ENCODE assay signal across 8 cellular contexts in genomic region chr20:62900052-62900691, GRCh38. TPM values are rescaled to one million over a fixed set of nuclear protein-coding genes. Genes with fewer than 3 reads are reported as not detected.
DNase-seq lines count a peak whose midpoint lies in the region; ATAC-seq, FAIRE-seq and TF ChIP-seq lines count a peak whose summit lies in the region.

No MANE protein-coding gene starts in this region.

- H3K27ac ChIP-seq in MM.1S (ENCODE audit: low read length) (peak overlapping the region; percentile 54; the same call in 1 of the 2 replicates), pancreas (peak overlapping the region; percentile 41 to 73 (median 64)), transverse colon (peak overlapping the region; percentile 58 to 77 (median 74))

- H2AFZ ChIP-seq in MM.1S (ENCODE audit: low read length): no peak overlapping the region

- H3K9me2 ChIP-seq in MM.1S (replicated peaks; ENCODE audit: insufficient read depth, low read length): no peaks in the 10 kb centered on the region

- peak overlapping the region; percentile 84 for H3K27ac Mint-ChIP-seq in activated naive CD4-positive, alpha-beta T cell treated with anti-CD3 and anti-CD28 coated beads, Interleukin-2, amount 50 U/mL, for 24 hours
- H3K27ac Mint-ChIP-seq in glutamatergic neuron (ENCODE audit: unreplicated experiment): no peak overlapping the region

- 2 to 4% methylated on average over 11 of the region's 11 CpGs for WGBS in pancreas, 2 donors
- WGBS in transverse colon (ENCODE audit: low coverage in 1 of 2), 2 donors: 5% methylated on average over 11 of the region's 11 CpGs; no CpG with 5 or more reads in 1 of the 2 donors

- H3K4me1 ChIP-seq in MM.1S (ENCODE audit: low read length) (peaks cover 10% of the 10 kb centered on the region), pancreas (peaks cover 0 to 8% (median 4%) of the 10 kb centered on the region in 3 donors), transverse colon (peaks cover 18 to 32% (median 22%) of the 10 kb centered on the region in 4 donors)

- TF ChIP-seq CTCF in MM.1S (IDR thresholded peaks at IDR 0.05; ENCODE audit: low read length): peak; percentile 64
- TF ChIP-seq CTCF in glutamatergic neuron (IDR thresholded peaks at IDR 0.05; ENCODE audit: partially characterized antibody, unreplicated experiment): peak; percentile 89
- TF ChIP-seq CTCF in pancreas (IDR thresholded peaks at IDR 0.05): peak; percentile 77 to 89 (median 86)
- TF ChIP-seq CTCF in transverse colon (IDR thresholded peaks at IDR 0.05): peak; percentile 86 to 96 (median 91)

- no peaks in the 10 kb centered on the region for H3K9me3 Mint-ChIP-seq in activated naive CD4-positive, alpha-beta T cell treated with anti-CD3 and anti-CD28 coated beads, Interleukin-2, amount 50 U/mL, for 24 hours
- peaks cover 18% of the 10 kb centered on the region for H3K9me3 Mint-ChIP-seq in glutamatergic neuron (ENCODE audit: unreplicated experiment)

- H3K27me3 ChIP-seq in MM.1S (replicated peaks; ENCODE audit: insufficient read depth, low read length): no peaks in the 10 kb centered on the region
- H3K27me3 ChIP-seq in pancreas: no peaks in the 10 kb centered on the region
- H3K27me3 ChIP-seq in transverse colon: no peaks in the 10 kb centered on the region

- in situ Hi-C loops in transverse colon (cut with MboI; ENCODE audit: low pct_ligation_motif_present in 1 of 4, low pct_unique_long_range_greater_than_20kb in 1 of 4, low sequenced_read_pairs in 3 of 4): no loop called here

- no peak overlapping the region for H3K4me3 ChIP-seq in MM.1S (ENCODE audit: low read length)
- H3K4me3 ChIP-seq in pancreas: no peak overlapping the region
- no peak overlapping the region for H3K4me3 ChIP-seq in transverse colon

- ATAC-seq in GM21825 (IDR thresholded peaks at IDR 0.05; ENCODE audit: unreplicated experiment) (peak; percentile 69), pancreas (peak; percentile 84 to 94 (median 91))

- peaks cover 17% of the 10 kb centered on the region; the same call in 1 of the 2 replicates for H3F3A ChIP-seq in MM.1S (ENCODE audit: insufficient read depth, low read length)

- 0 out of 2 replicates have a peak, but pooled peaks cover 4% of the 10 kb centered on the region for H3K79me2 ChIP-seq in MM.1S (ENCODE audit: low read length)

- intact Hi-C loops in pancreas (cut with DNase I) (no loop called here), transverse colon (cut with DNase I; ENCODE audit: low total_unique reads) (no loop called here)

- peaks cover 10% of the 10 kb centered on the region for H3K36me3 Mint-ChIP-seq in activated naive CD4-positive, alpha-beta T cell treated with anti-CD3 and anti-CD28 coated beads, Interleukin-2, amount 50 U/mL, for 24 hours
- H3K36me3 Mint-ChIP-seq in glutamatergic neuron (ENCODE audit: unreplicated experiment): peaks cover 5% of the 10 kb centered on the region

- no peak for FAIRE-seq in pancreas (lab: Jason Lieb, UNC)

- DNase-seq in DMS53 treated with DMSO at 0.1 percent for 48 hours (lab: John Stamatoyannopoulos, UW; ENCODE audit: unreplicated experiment) (peak; percentile 64), MM.1S (peak; percentile 29), SKM-1 (lab: John Stamatoyannopoulos, UW; ENCODE audit: unreplicated experiment) (peak; percentile 37), glutamatergic neuron (peak; percentile 86), pancreas (peak in 5 of 6 donors; percentile 57 to 82 (median 78)), transverse colon (peak; percentile 81)

- 0 out of 2 replicates have a peak, but pooled peaks cover 10% of the 10 kb centered on the region for H3K36me3 ChIP-seq in MM.1S (replicated peaks; ENCODE audit: insufficient read depth, low read length)
- H3K36me3 ChIP-seq in pancreas: peaks cover 6 to 33% (median 26%) of the 10 kb centered on the region in 3 donors
- H3K36me3 ChIP-seq in transverse colon: peaks cover 0 to 30% (median 8%) of the 10 kb centered on the region in 4 donors

- H4K20me1 ChIP-seq in MM.1S (ENCODE audit: insufficient read depth, low read length): no peaks in the 10 kb centered on the region

- H3K9me3 ChIP-seq in MM.1S (replicated peaks; ENCODE audit: insufficient read depth, low read length) (no peaks in the 10 kb centered on the region), pancreas (no peaks in the 10 kb centered on the region), transverse colon (no peaks in the 10 kb centered on the region)

- H3K9ac ChIP-seq in MM.1S (ENCODE audit: low read length): peak overlapping the region; percentile 19; the same call in 1 of the 2 replicates

- H3K4me3 Mint-ChIP-seq in activated naive CD4-positive, alpha-beta T cell treated with anti-CD3 and anti-CD28 coated beads, Interleukin-2, amount 50 U/mL, for 24 hours: no peak overlapping the region
- no peak overlapping the region for H3K4me3 Mint-ChIP-seq in glutamatergic neuron (ENCODE audit: unreplicated experiment)

- no peak for TF ChIP-seq POLR2A in transverse colon (IDR thresholded peaks at IDR 0.05)

- H3K27me3 Mint-ChIP-seq in activated naive CD4-positive, alpha-beta T cell treated with anti-CD3 and anti-CD28 coated beads, Interleukin-2, amount 50 U/mL, for 24 hours: no peaks in the 10 kb centered on the region
- H3K27me3 Mint-ChIP-seq in glutamatergic neuron (ENCODE audit: unreplicated experiment): peaks cover 9% of the 10 kb centered on the region

- TF ChIP-seq EP300 in transverse colon (IDR thresholded peaks at IDR 0.05; ENCODE audit: low read depth): no peak

- H3K4me2 ChIP-seq in MM.1S (ENCODE audit: low read depth, low read length): no peak overlapping the region; the same call in 1 of the 2 replicates

- peaks cover 33% of the 10 kb centered on the region for H3K4me1 Mint-ChIP-seq in activated naive CD4-positive, alpha-beta T cell treated with anti-CD3 and anti-CD28 coated beads, Interleukin-2, amount 50 U/mL, for 24 hours
- peaks cover 46% of the 10 kb centered on the region for H3K4me1 Mint-ChIP-seq in glutamatergic neuron (ENCODE audit: low read depth, unreplicated experiment)

RNA-seq across cellular contexts. Expression of gene DIDO1, which starts 26.1 kb away (rescaled TPM):
- total RNA-seq in glutamatergic neuron (ENCODE audit: unreplicated experiment) (77.8 TPM), pancreas (10 to 100 TPM; 16.7 to 29.8 (median 18.5) TPM), transverse colon (100 to 1,000 TPM in 1 of 4 donors, 10 to 100 TPM in 3; 68.3 to 135 (median 88.0) TPM)
- polyA plus RNA-seq in pancreas: 10 to 100 TPM; 17.3 to 21.2 TPM

RNA-seq across cellular contexts. Expression of gene GID8, which starts 37.8 kb away (rescaled TPM):
- total RNA-seq in glutamatergic neuron (ENCODE audit: unreplicated experiment) (57.8 TPM), pancreas (10 to 100 TPM; 13.1 to 22.4 (median 16.6) TPM), transverse colon (10 to 100 TPM; 29.5 to 34.1 (median 31.7) TPM)
- polyA plus RNA-seq in pancreas: 10 to 100 TPM in 1 of 2 donors, 1 to 10 TPM in 1; 6.0 to 14.6 TPM

RNA-seq across cellular contexts. Expression of gene TCFL5, which starts 38.5 kb away (rescaled TPM):
- 12.6 TPM for total RNA-seq in glutamatergic neuron (ENCODE audit: unreplicated experiment)
- 1 to 10 TPM; 3.5 to 4.9 (median 4.0) TPM for total RNA-seq in pancreas
- 1 to 10 TPM; 2.5 to 4.9 TPM for polyA plus RNA-seq in pancreas
- total RNA-seq in transverse colon: 10 to 100 TPM in 1 of 4 donors, 1 to 10 TPM in 3; 5.2 to 19.9 (median 5.9) TPM

RNA-seq across cellular contexts. Expression of gene SLC17A9, which starts 52.3 kb away (rescaled TPM):
- total RNA-seq in glutamatergic neuron (ENCODE audit: unreplicated experiment): 1.8 TPM
- total RNA-seq in pancreas: 1 to 10 TPM in 5 of 6 donors, under 1 TPM in 1; 0.63 to 7.7 (median 2.3) TPM
- 1 to 10 TPM; 3.5 to 6.2 TPM for polyA plus RNA-seq in pancreas
- 10 to 100 TPM in 1 of 4 donors, 1 to 10 TPM in 3; 2.8 to 32.9 (median 4.6) TPM for total RNA-seq in transverse colon

Comparison
In these comparisons a context has a peak if more than half of its experiments do, and no peak if none do; other contexts are left out.
1. DNase-seq: peak in every context shown above with its lines; median percentile 86 in glutamatergic neuron; 81 in transverse colon; 78 in pancreas; 64 in DMS53 treated with DMSO at 0.1 percent for 48 hours; 37 in SKM-1; 29 in MM.1S.